Comparison of ENCODE assay signal across 8 cellular contexts in the genomic region with DNA sequence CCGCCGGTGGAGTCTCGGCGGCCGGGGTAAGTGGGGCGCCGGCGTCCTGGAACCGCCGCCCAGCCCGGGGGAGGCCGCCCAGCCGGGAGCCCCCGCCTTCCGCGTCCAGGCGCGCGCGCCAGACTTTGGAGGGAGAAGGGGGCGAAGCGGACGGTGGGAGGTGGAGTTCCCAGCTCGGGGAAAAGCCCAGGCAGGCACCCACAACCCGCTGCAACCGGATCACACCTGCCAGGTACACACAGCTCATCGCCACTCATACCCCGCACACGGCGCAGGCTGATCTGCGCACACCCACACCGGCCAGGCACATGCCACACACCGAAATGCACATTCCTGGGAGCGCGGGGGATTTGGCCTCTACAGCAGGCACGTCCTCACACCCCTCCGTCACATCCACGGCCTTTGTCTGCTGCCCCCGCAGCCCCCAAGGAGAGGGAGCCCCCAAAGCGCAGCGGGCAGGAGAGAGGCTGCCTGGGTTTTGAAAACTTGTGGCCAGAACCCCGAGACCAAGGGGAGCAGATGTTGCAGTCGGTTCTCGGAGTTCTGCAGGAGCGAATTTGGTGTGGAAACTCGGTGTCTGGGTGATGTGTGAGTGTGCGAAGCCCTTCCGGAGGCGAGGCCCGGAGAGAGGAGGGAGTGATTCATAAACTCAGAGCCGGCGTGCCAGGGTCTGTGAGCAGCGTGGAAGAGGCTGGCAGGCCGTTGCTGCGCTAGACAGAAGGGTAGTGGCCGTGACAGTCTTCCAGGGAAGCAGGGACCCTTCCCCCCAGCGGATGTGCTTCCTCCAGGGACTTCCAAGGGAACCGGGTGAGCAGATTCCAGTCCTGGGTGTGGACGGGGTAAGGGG. TPM values are rescaled to one million over a fixed set of nuclear protein-coding genes. Genes with fewer than 3 reads are reported as not detected.
DNase-seq lines count a peak whose midpoint lies in the region; ATAC-seq and TF ChIP-seq lines count a peak whose summit lies in the region.

No MANE protein-coding gene starts in this region.

- TF ChIP-seq RAD21 in HCT116 (IDR thresholded peaks at IDR 0.05; ENCODE audit: low read depth): no peak

- peaks cover 32 to 57% of the 10 kb centered on the region in 2 experiments for H3K4me1 ChIP-seq in HCT116 (ENCODE audit: control insufficient read depth in 1 of 2, insufficient read depth in 2 of 2, low read length in 2 of 2)

- H3K27ac ChIP-seq in HCT116 (ENCODE audit: low read depth, low read length): peak overlapping the region; percentile 76

- H3K27me3 ChIP-seq in HCT116 (ENCODE audit: insufficient read depth, low read length): no peaks in the 10 kb centered on the region

- RAD21 ChIA-PET in HCT116 (lab: Charles Lee; ENCODE audit: low non-redundant PET in 1 of 2, low total read pairs in 2 of 2, uncharacterized antibody in 2 of 2, unreplicated experiment in 2 of 2): no interaction called here

- TF ChIP-seq POLR2A in HCT116 (IDR thresholded peaks at IDR 0.05; ENCODE audit: borderline replicate concordance, extremely low read depth, insufficient read depth, insufficient read length): peak; percentile 23

- H3K9me2 ChIP-seq in HCT116 (ENCODE audit: insufficient read depth): no peaks in the 10 kb centered on the region

- DNase-seq in HCT116 (ENCODE audit: low read depth, low spot score) (no peak), dermis microvascular lymphatic vessel endothelial cell (ENCODE audit: low read depth in 2 of 2) (peak; percentile 29 to 80), lung microvascular endothelial cell (ENCODE audit: low read depth in 2 of 2) (peak; percentile 74 to 82), cerebellar cortex (ENCODE audit: low spot score) (no peak)
- peak; percentile 45 for DNase-seq in activated CD4-positive, CD25-positive, alpha-beta regulatory T cell treated with anti-CD3 and anti-CD28 coated beads, Interleukin-2, amount 50 U/mL, for 72 hours
- no peak for DNase-seq in stimulated activated effector memory CD8-positive, alpha-beta T cell treated with anti-CD3 and anti-CD28 coated beads, Interleukin-12 subunit alpha, Interleukin-12 subunit beta, amount 100 ng/mL, for 72 hours (ENCODE audit: low spot score in 2 of 2)

- H3K4me1 Mint-ChIP-seq in stimulated activated effector memory CD8-positive, alpha-beta T cell treated with anti-CD3 and anti-CD28 coated beads, Interleukin-12 subunit alpha, Interleukin-12 subunit beta, amount 100 ng/mL, for 72 hours: peaks cover 8% of the 10 kb centered on the region

- intact Hi-C loops in HCT116 (cut with micrococcal nuclease): no loop called here

- TSS peak; percentile 46 for BruUV-seq in HCT116 (replicated peaks; lab: Mats Ljungman, UMichigan)

- peak overlapping the region; percentile 92 for H3K9ac ChIP-seq in HCT116 (ENCODE audit: low read length)

- POLR2A ChIA-PET in HCT116 (lab: Charles Lee): interaction anchor here (0.9 to 1.4 kb wide), 4 partner anchors 9 to 153 kb away, joined by 3 to 4 read pairs (median 4); no protein-coding TSS in a partner anchor

- peaks cover 53% of the 10 kb centered on the region for H3K79me2 ChIP-seq in HCT116 (ENCODE audit: insufficient read depth, low read length)

- H3K36me3 ChIP-seq in HCT116 (ENCODE audit: control insufficient read depth in 1 of 2, insufficient read depth in 2 of 2, low read length in 2 of 2): no peaks in the 10 kb centered on the region

- no peak overlapping the region for H2AFZ ChIP-seq in HCT116 (ENCODE audit: low read depth, low read length, poor library complexity, severe bottlenecking)

- H3K4me3 ChIP-seq in HCT116 (replicated peaks in 1 of 2; ENCODE audit: low read depth in 1 of 2, low read length in 2 of 2): peak overlapping the region; percentile 69 to 86

- no peak for TF ChIP-seq CTCF in HCT116 (IDR thresholded peaks at IDR 0.05 in 2 of 3, conservative IDR thresholded peaks at IDR 0.05 in 1 of 3; ENCODE audit: borderline replicate concordance in 1 of 3, insufficient read depth in 1 of 3, low read depth in 2 of 3, low read length in 2 of 3)

- no peak overlapping the region for H3K27ac Mint-ChIP-seq in stimulated activated effector memory CD8-positive, alpha-beta T cell treated with anti-CD3 and anti-CD28 coated beads, Interleukin-12 subunit alpha, Interleukin-12 subunit beta, amount 100 ng/mL, for 72 hours

- CTCF ChIA-PET in HCT116 (lab: Charles Lee): interaction anchor here (0.6 kb wide), 1 partner anchor 49 kb away, joined by 3 read pairs; no protein-coding TSS in a partner anchor

- peak overlapping the region; percentile 64 for H3K4me3 Mint-ChIP-seq in stimulated activated effector memory CD8-positive, alpha-beta T cell treated with anti-CD3 and anti-CD28 coated beads, Interleukin-12 subunit alpha, Interleukin-12 subunit beta, amount 100 ng/mL, for 72 hours

- H3K9me3 Mint-ChIP-seq in stimulated activated effector memory CD8-positive, alpha-beta T cell treated with anti-CD3 and anti-CD28 coated beads, Interleukin-12 subunit alpha, Interleukin-12 subunit beta, amount 100 ng/mL, for 72 hours: no peaks in the 10 kb centered on the region

- H3K36me3 Mint-ChIP-seq in stimulated activated effector memory CD8-positive, alpha-beta T cell treated with anti-CD3 and anti-CD28 coated beads, Interleukin-12 subunit alpha, Interleukin-12 subunit beta, amount 100 ng/mL, for 72 hours: no peaks in the 10 kb centered on the region

- H4K20me1 ChIP-seq in HCT116 (ENCODE audit: insufficient read depth): no peaks in the 10 kb centered on the region

- H3K9me3 ChIP-seq in HCT116 (ENCODE audit: control insufficient read depth in 1 of 2, insufficient read depth in 1 of 2, low read depth in 1 of 2, low read length in 2 of 2): no peaks in the 10 kb centered on the region

- peak overlapping the region; percentile 100 for H3K4me2 ChIP-seq in HCT116 (ENCODE audit: low read length)

- peak; percentile 80 for ATAC-seq in HCT116
- ATAC-seq in stimulated activated effector memory CD8-positive, alpha-beta T cell treated with anti-CD3 and anti-CD28 coated beads, Interleukin-12 subunit alpha, Interleukin-12 subunit beta, amount 100 ng/mL, for 72 hours: peak; percentile 67
- no peak for ATAC-seq in GM21717 (IDR thresholded peaks at IDR 0.05; ENCODE audit: unreplicated experiment)
- ATAC-seq in HG02852 (IDR thresholded peaks at IDR 0.05; ENCODE audit: unreplicated experiment): no peak

TF ChIP-seq in HCT116, 20 proteins besides CTCF, POLR2A, EP300 and RAD21:
- TF ChIP-seq ELF1 (IDR thresholded peaks at IDR 0.05; ENCODE audit: borderline replicate concordance, low read depth) (no peak), YY1 (IDR thresholded peaks at IDR 0.05; ENCODE audit: extremely low read depth, insufficient replicate concordance, low read depth, low read length) (no peak), MAX (IDR thresholded peaks at IDR 0.05) (peak; percentile 94), SIN3A (IDR thresholded peaks at IDR 0.05; ENCODE audit: low read depth) (peak; percentile 50; the same call in 1 of the 2 replicates), FOSL1 (IDR thresholded peaks at IDR 0.05; ENCODE audit: low read depth) (no peak), ZFX (IDR thresholded peaks at IDR 0.05) (peak; percentile 63; the same call in 1 of the 2 replicates), EGR1 (IDR thresholded peaks at IDR 0.05; ENCODE audit: low read depth) (peak; percentile 59; the same call in 1 of the 2 replicates), JUND (IDR thresholded peaks at IDR 0.05) (no peak), POLR2AphosphoS5 (IDR thresholded peaks at IDR 0.05; ENCODE audit: low read depth, low read length) (peak; percentile 48), TCF7L2 (IDR thresholded peaks at IDR 0.05; ENCODE audit: borderline replicate concordance, extremely low read depth, insufficient read depth, insufficient read length) (no peak), REST (IDR thresholded peaks at IDR 0.05; ENCODE audit: low read depth) (no peak), CBX3 (IDR thresholded peaks at IDR 0.05; ENCODE audit: low read depth) (no peak), SRF (IDR thresholded peaks at IDR 0.05; ENCODE audit: low read depth) (no peak), ZNF274 (IDR thresholded peaks at IDR 0.05; ENCODE audit: low read depth, low read length) (no peak)
- TF ChIP-seq, protein P1, sequence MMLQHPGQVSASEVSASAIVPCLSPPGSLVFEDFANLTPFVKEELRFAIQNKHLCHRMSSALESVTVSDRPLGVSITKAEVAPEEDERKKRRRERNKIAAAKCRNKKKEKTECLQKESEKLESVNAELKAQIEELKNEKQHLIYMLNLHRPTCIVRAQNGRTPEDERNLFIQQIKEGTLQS (IDR thresholded peaks at IDR 0.05): no peak

RNA-seq across cellular contexts. Expression of gene CHST3, which starts 0.7 kb away (rescaled TPM):
- total RNA-seq in HCT116 (2021; ENCODE audit: unreplicated experiment) (10.6 TPM), dermis microvascular lymphatic vessel endothelial cell (4.6 and 6.2 TPM in 2 replicates), lung microvascular endothelial cell (5.4 and 6.9 TPM in 2 replicates)
- polyA plus RNA-seq in HCT116 (2012): 7.3 and 7.8 TPM in 2 replicates

Comparison
In these comparisons a context has a peak if more than half of its experiments do, and no peak if none do; other contexts are left out.
1. ATAC-seq: peak in HCT116 (single experiment) and stimulated activated effector memory CD8-positive, alpha-beta T cell treated with anti-CD3 and anti-CD28 coated beads, Interleukin-12 subunit alpha, Interleukin-12 subunit beta, amount 100 ng/mL, for 72 hours (single experiment); none in GM21717 (single experiment) and HG02852 (single experiment).
2. DNase-seq: peak in activated CD4-positive, CD25-positive, alpha-beta regulatory T cell treated with anti-CD3 and anti-CD28 coated beads, Interleukin-2, amount 50 U/mL, for 72 hours (single experiment), dermis microvascular lymphatic vessel endothelial cell (2 of 2) and lung microvascular endothelial cell (2 of 2); none in HCT116 (single experiment), stimulated activated effector memory CD8-positive, alpha-beta T cell treated with anti-CD3 and anti-CD28 coated beads, Interleukin-12 subunit alpha, Interleukin-12 subunit beta, amount 100 ng/mL, for 72 hours (0 of 2) and cerebellar cortex (single experiment).